Comparison of ENCODE assay signal across 8 cellular contexts in genomic region chr6:28142446-28142845, GRCh38. TPM values are rescaled to one million over a fixed set of nuclear protein-coding genes. Genes with fewer than 3 reads are reported as not detected.
DNase-seq lines count a peak whose midpoint lies in the region; ATAC-seq and TF ChIP-seq lines count a peak whose summit lies in the region.

No MANE protein-coding gene starts in this region.

- H3K9ac ChIP-seq in NT2/D1 (ENCODE audit: insufficient read length, low read depth) (peak overlapping the region; percentile 86), neural progenitor cell (peak overlapping the region; percentile 96)

- POLR2A ChIA-PET in Caco-2 (lab: Charles Lee), result interaction anchor here (0.6 to 0.7 kb wide), 2 partner anchors 84 to 249 kb away, joined by 3 to 5 read pairs; no protein-coding TSS in a partner anchor

- intact Hi-C loops in Caco-2 (cut with micrococcal nuclease; ENCODE audit: unreplicated experiment), result no loop called here

- TF ChIP-seq CTCF in Caco-2 (IDR thresholded peaks at IDR 0.05; ENCODE audit: insufficient read depth in 1 of 2, low read depth in 1 of 2, low read length in 1 of 2, severe bottlenecking in 1 of 2, unreplicated experiment in 1 of 2) (no peak), neural progenitor cell (IDR thresholded peaks at IDR 0.05) (no peak)

- BruUV-seq in Caco-2 (replicated peaks; lab: Mats Ljungman, UMichigan), result no TSS peak

- H2AFZ ChIP-seq in neural progenitor cell (replicated peaks), result no peak overlapping the region

- H3K36me3 ChIP-seq in Caco-2 (ENCODE audit: control insufficient read depth, insufficient read depth, low read length) (no peaks in the 10 kb centered on the region), NT2/D1 (ENCODE audit: insufficient read depth, insufficient read length, low read length) (peaks cover 24% of the 10 kb centered on the region), neural progenitor cell (peaks cover 22% of the 10 kb centered on the region)
- peaks cover 8% of the 10 kb centered on the region for H3K36me3 ChIP-seq in effector memory CD4-positive, alpha-beta T cell (ENCODE audit: control insufficient read depth, insufficient read depth, low read length)

- H3K9me3 ChIP-seq in Caco-2 (no peaks in the 10 kb centered on the region), NT2/D1 (ENCODE audit: insufficient read depth, low read length) (no peaks in the 10 kb centered on the region), neural progenitor cell (ENCODE audit: low read depth) (no peaks in the 10 kb centered on the region)
- no peaks in the 10 kb centered on the region for H3K9me3 ChIP-seq in effector memory CD4-positive, alpha-beta T cell (ENCODE audit: control insufficient read depth, low read length)

- H3K27me3 ChIP-seq in Caco-2 (replicated peaks; ENCODE audit: control insufficient read depth, insufficient read depth, low read length), result no peaks in the 10 kb centered on the region
- H3K27me3 ChIP-seq in NT2/D1 (ENCODE audit: insufficient read depth, insufficient read length), result peaks cover 20% of the 10 kb centered on the region
- no peaks in the 10 kb centered on the region for H3K27me3 ChIP-seq in effector memory CD4-positive, alpha-beta T cell (replicated peaks; ENCODE audit: control insufficient read depth, insufficient read depth, low read length, poor library complexity, severe bottlenecking)
- peaks cover 32% of the 10 kb centered on the region for H3K27me3 ChIP-seq in neural progenitor cell

- peaks cover 58% of the 10 kb centered on the region for H3K79me2 ChIP-seq in neural progenitor cell (ENCODE audit: low read depth)

- CTCF ChIA-PET in Caco-2 (lab: Charles Lee), result no interaction called here

- peak overlapping the region; percentile 88 for H3K4me3 Mint-ChIP-seq in Caco-2 (ENCODE audit: unreplicated experiment)
- peak overlapping the region; percentile 97 for H3K4me3 Mint-ChIP-seq in neural progenitor cell

- H3K4me2 ChIP-seq in neural progenitor cell, result peak overlapping the region; percentile 94

- peak overlapping the region; percentile 68 for H3K27ac Mint-ChIP-seq in Caco-2 (ENCODE audit: unreplicated experiment)
- H3K27ac Mint-ChIP-seq in neural progenitor cell, result peak overlapping the region; percentile 86

- peaks cover 28% of the 10 kb centered on the region for H4K20me1 ChIP-seq in neural progenitor cell (ENCODE audit: low read depth)

- H3F3A ChIP-seq in neural progenitor cell (ENCODE audit: low read depth), result peaks cover 14% of the 10 kb centered on the region

- no peak for ATAC-seq in GM21723 (IDR thresholded peaks at IDR 0.05; ENCODE audit: unreplicated experiment)

- H3K27me3 Mint-ChIP-seq in Caco-2 (ENCODE audit: insufficient read depth, unreplicated experiment) (no peaks in the 10 kb centered on the region), neural progenitor cell (ENCODE audit: insufficient read depth, low read depth) (peaks cover 4% of the 10 kb centered on the region)

- peaks cover 9% of the 10 kb centered on the region; the same call in 1 of the 2 replicates for H3K4me1 ChIP-seq in Caco-2
- no peaks in the 10 kb centered on the region for H3K4me1 ChIP-seq in NT2/D1 (ENCODE audit: insufficient read depth, insufficient read length)
- H3K4me1 ChIP-seq in effector memory CD4-positive, alpha-beta T cell (ENCODE audit: control insufficient read depth, insufficient read depth, low read length, poor library complexity, severe bottlenecking), result peaks cover 20% of the 10 kb centered on the region
- H3K4me1 ChIP-seq in neural progenitor cell, result peaks cover 21% of the 10 kb centered on the region

- no peak overlapping the region for H3K27ac ChIP-seq in effector memory CD4-positive, alpha-beta T cell (ENCODE audit: insufficient read depth, low read length, poor library complexity, severe bottlenecking)
- H3K27ac ChIP-seq in neural progenitor cell, result peak overlapping the region; percentile 88
- no peak overlapping the region for H3K27ac ChIP-seq in caudate nucleus (ENCODE audit: low read depth, low read length)

- H3K4me3 ChIP-seq in Caco-2 (ENCODE audit: low read depth, low read length), result peak overlapping the region; percentile 72
- peak overlapping the region; percentile 78 for H3K4me3 ChIP-seq in NT2/D1 (ENCODE audit: insufficient read length, low read depth)
- peak overlapping the region; percentile 84 for H3K4me3 ChIP-seq in effector memory CD4-positive, alpha-beta T cell (ENCODE audit: insufficient read depth, low read depth, low read length, poor library complexity, severe bottlenecking)
- H3K4me3 ChIP-seq in neural progenitor cell, result peak overlapping the region; percentile 92

- no peak for DNase-seq in Caco-2
- no peak for DNase-seq in NT2/D1 (ENCODE audit: low read depth, low spot score)
- DNase-seq in effector memory CD4-positive, alpha-beta T cell, result no peak
- no peak for DNase-seq in neural progenitor cell (ENCODE audit: low spot score)
- DNase-seq in NCI-H226, result no peak
- no peak for DNase-seq in RPMI8226
- DNase-seq in caudate nucleus (lab: John Stamatoyannopoulos, UW), result no peak

- peaks cover 6% of the 10 kb centered on the region for H3K4me1 Mint-ChIP-seq in Caco-2 (ENCODE audit: low read depth, unreplicated experiment)
- H3K4me1 Mint-ChIP-seq in neural progenitor cell, result peaks cover 18% of the 10 kb centered on the region

- no peaks in the 10 kb centered on the region for H3K9me3 Mint-ChIP-seq in Caco-2 (ENCODE audit: unreplicated experiment)
- no peaks in the 10 kb centered on the region for H3K9me3 Mint-ChIP-seq in neural progenitor cell

- H3K36me3 Mint-ChIP-seq in Caco-2 (ENCODE audit: insufficient read depth, unreplicated experiment), result peaks cover 16% of the 10 kb centered on the region
- peaks cover 21% of the 10 kb centered on the region for H3K36me3 Mint-ChIP-seq in neural progenitor cell

RNA-seq across cellular contexts. Expression of gene ZKSCAN8, which starts 0.8 kb away (rescaled TPM):
- total RNA-seq in Caco-2 (2022) (15.6 and 17.0 TPM in 2 replicates), neural progenitor cell (ENCODE audit: low replicate concordance) (42.7 and 43.1 TPM in 2 replicates)

RNA-seq across cellular contexts. Expression of gene ZSCAN16, which starts 18.0 kb away (rescaled TPM):
- total RNA-seq in Caco-2 (2022) (5.8 and 6.7 TPM in 2 replicates), neural progenitor cell (ENCODE audit: low replicate concordance) (8.4 and 17.7 TPM in 2 replicates)
